Comparison of ENCODE assay signal across 5 cellular contexts in the genomic region with DNA sequence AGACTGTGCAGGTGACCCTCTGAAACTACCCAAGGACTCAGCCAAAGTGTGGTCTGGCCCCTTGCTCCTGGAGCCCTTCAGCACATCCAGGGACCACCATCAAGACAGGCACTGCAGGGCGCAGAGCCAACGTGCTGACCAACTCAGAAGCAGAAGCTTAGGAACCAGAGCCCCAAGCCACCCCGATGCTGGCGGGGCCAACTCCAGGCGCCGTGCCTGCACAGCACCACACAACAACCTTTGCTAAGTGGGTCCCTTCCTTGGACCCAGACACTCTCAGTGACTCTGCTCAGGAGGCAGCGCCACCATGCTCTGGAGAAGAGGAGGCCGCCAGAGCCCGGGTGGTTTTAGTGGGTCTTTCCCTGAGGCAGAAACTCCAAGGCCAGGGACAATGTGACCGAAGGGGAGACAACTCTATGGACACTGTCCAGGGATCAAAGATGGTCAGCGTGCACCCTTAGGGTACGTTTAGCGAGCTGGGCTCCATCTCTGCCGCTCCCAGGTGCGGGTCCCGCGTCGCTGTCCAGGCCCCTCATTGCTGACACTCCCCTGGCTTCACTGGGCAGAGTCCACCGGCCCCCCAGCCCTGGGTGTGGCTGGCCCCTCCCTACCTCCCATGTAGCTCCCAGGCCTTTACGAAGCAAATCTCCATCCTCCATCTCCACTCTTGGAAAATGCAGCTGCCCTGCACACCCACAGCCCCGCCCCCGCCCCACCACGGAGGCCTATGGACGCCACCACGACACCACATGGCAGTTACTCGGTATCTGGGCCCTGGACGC.
TF ChIP-seq lines count a peak whose summit lies in the region.

No MANE protein-coding gene starts in this region.

TF ChIP-seq in SK-N-SH, 30 proteins besides CTCF, POLR2A, EP300 and RAD21:
- TF ChIP-seq YY1 (IDR thresholded peaks at IDR 0.05; ENCODE audit: low read depth): no peak
- TF ChIP-seq, protein P1, sequence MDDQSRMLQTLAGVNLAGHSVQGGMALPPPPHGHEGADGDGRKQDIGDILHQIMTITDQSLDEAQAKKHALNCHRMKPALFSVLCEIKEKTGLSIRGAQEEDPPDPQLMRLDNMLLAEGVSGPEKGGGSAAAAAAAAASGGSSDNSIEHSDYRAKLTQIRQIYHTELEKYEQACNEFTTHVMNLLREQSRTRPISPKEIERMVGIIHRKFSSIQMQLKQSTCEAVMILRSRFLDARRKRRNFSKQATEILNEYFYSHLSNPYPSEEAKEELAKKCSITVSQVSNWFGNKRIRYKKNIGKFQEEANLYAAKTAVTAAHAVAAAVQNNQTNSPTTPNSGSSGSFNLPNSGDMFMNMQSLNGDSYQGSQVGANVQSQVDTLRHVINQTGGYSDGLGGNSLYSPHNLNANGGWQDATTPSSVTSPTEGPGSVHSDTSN (IDR thresholded peaks at IDR 0.05): no peak
- TF ChIP-seq CHD2 (IDR thresholded peaks at IDR 0.05; ENCODE audit: low read length, partially characterized antibody): no peak
- TF ChIP-seq TCF12 (IDR thresholded peaks at IDR 0.05): no peak
- TF ChIP-seq, protein P2, sequence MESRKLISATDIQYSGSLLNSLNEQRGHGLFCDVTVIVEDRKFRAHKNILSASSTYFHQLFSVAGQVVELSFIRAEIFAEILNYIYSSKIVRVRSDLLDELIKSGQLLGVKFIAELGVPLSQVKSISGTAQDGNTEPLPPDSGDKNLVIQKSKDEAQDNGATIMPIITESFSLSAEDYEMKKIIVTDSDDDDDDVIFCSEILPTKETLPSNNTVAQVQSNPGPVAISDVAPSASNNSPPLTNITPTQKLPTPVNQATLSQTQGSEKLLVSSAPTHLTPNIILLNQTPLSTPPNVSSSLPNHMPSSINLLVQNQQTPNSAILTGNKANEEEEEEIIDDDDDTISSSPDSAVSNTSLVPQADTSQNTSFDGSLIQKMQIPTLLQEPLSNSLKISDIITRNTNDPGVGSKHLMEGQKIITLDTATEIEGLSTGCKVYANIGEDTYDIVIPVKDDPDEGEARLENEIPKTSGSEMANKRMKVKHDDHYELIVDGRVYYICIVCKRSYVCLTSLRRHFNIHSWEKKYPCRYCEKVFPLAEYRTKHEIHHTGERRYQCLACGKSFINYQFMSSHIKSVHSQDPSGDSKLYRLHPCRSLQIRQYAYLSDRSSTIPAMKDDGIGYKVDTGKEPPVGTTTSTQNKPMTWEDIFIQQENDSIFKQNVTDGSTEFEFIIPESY (IDR thresholded peaks at IDR 0.05; ENCODE audit: borderline replicate concordance, low read depth): no peak

TF ChIP-seq in SK-N-SH treated with all-trans-retinoic acid at 6 μM for 48 hours, 23 proteins besides CTCF, POLR2A, EP300 and RAD21 (continues in another document):
- TF ChIP-seq GLIS3 (CRISPR knock-in tag; IDR thresholded peaks at IDR 0.05) (no peak), PPARA (CRISPR knock-in tag; IDR thresholded peaks at IDR 0.05; ENCODE audit: borderline replicate concordance) (no peak)
- TF ChIP-seq, protein P3, sequence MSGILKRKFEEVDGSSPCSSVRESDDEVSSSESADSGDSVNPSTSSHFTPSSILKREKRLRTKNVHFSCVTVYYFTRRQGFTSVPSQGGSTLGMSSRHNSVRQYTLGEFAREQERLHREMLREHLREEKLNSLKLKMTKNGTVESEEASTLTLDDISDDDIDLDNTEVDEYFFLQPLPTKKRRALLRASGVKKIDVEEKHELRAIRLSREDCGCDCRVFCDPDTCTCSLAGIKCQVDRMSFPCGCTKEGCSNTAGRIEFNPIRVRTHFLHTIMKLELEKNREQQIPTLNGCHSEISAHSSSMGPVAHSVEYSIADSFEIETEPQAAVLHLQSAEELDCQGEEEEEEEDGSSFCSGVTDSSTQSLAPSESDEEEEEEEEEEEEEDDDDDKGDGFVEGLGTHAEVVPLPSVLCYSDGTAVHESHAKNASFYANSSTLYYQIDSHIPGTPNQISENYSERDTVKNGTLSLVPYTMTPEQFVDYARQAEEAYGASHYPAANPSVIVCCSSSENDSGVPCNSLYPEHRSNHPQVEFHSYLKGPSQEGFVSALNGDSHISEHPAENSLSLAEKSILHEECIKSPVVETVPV (CRISPR knock-in tag; IDR thresholded peaks at IDR 0.05): no peak
- TF ChIP-seq, protein P4, sequence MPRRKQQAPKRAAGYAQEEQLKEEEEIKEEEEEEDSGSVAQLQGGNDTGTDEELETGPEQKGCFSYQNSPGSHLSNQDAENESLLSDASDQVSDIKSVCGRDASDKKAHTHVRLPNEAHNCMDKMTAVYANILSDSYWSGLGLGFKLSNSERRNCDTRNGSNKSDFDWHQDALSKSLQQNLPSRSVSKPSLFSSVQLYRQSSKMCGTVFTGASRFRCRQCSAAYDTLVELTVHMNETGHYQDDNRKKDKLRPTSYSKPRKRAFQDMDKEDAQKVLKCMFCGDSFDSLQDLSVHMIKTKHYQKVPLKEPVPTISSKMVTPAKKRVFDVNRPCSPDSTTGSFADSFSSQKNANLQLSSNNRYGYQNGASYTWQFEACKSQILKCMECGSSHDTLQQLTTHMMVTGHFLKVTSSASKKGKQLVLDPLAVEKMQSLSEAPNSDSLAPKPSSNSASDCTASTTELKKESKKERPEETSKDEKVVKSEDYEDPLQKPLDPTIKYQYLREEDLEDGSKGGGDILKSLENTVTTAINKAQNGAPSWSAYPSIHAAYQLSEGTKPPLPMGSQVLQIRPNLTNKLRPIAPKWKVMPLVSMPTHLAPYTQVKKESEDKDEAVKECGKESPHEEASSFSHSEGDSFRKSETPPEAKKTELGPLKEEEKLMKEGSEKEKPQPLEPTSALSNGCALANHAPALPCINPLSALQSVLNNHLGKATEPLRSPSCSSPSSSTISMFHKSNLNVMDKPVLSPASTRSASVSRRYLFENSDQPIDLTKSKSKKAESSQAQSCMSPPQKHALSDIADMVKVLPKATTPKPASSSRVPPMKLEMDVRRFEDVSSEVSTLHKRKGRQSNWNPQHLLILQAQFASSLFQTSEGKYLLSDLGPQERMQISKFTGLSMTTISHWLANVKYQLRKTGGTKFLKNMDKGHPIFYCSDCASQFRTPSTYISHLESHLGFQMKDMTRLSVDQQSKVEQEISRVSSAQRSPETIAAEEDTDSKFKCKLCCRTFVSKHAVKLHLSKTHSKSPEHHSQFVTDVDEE (CRISPR knock-in tag; IDR thresholded peaks at IDR 0.05): no peak

TF ChIP-seq in HEK293, 187 proteins besides CTCF, POLR2A, EP300 and RAD21:
- TF ChIP-seq KLF1 (tag by site-specific recombination; IDR thresholded peaks at IDR 0.05): 0 out of 2 replicates have a peak, but pooled peaks have one; percentile 16
- TF ChIP-seq, protein P5, sequence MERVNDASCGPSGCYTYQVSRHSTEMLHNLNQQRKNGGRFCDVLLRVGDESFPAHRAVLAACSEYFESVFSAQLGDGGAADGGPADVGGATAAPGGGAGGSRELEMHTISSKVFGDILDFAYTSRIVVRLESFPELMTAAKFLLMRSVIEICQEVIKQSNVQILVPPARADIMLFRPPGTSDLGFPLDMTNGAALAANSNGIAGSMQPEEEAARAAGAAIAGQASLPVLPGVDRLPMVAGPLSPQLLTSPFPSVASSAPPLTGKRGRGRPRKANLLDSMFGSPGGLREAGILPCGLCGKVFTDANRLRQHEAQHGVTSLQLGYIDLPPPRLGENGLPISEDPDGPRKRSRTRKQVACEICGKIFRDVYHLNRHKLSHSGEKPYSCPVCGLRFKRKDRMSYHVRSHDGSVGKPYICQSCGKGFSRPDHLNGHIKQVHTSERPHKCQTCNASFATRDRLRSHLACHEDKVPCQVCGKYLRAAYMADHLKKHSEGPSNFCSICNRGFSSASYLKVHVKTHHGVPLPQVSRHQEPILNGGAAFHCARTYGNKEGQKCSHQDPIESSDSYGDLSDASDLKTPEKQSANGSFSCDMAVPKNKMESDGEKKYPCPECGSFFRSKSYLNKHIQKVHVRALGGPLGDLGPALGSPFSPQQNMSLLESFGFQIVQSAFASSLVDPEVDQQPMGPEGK (tag by site-specific recombination; IDR thresholded peaks at IDR 0.05): no peak

TF ChIP-seq in K562, 482 proteins besides CTCF, POLR2A, EP300 and RAD21:
- TF ChIP-seq TCF3 (CRISPR knock-in tag; IDR thresholded peaks at IDR 0.05) (no peak), NBN (IDR thresholded peaks at IDR 0.05; ENCODE audit: low read depth) (no peak), HNRNPK (IDR thresholded peaks at IDR 0.05; ENCODE audit: low read depth, low read length, poor library complexity, severe bottlenecking) (no peak), POLR2G (IDR thresholded peaks at IDR 0.05; ENCODE audit: low read depth, low read length) (0 out of 2 replicates have a peak, but pooled peaks have one; percentile 25)

TF ChIP-seq in HepG2, 621 proteins besides CTCF, POLR2A, EP300 and RAD21:
- no peak for TF ChIP-seq ZNF772 (CRISPR knock-in tag; IDR thresholded peaks at IDR 0.05)
- TF ChIP-seq MATR3 (CRISPR knock-in tag; IDR thresholded peaks at IDR 0.05): no peak
- no peak for TF ChIP-seq FOXM1 (CRISPR knock-in tag; IDR thresholded peaks at IDR 0.05)
- TF ChIP-seq SIN3B (IDR thresholded peaks at IDR 0.05; ENCODE audit: low read length): no peak
- no peak for TF ChIP-seq IRX3 (CRISPR knock-in tag; IDR thresholded peaks at IDR 0.05; ENCODE audit: borderline replicate concordance, low read depth)
- TF ChIP-seq, protein P6, sequence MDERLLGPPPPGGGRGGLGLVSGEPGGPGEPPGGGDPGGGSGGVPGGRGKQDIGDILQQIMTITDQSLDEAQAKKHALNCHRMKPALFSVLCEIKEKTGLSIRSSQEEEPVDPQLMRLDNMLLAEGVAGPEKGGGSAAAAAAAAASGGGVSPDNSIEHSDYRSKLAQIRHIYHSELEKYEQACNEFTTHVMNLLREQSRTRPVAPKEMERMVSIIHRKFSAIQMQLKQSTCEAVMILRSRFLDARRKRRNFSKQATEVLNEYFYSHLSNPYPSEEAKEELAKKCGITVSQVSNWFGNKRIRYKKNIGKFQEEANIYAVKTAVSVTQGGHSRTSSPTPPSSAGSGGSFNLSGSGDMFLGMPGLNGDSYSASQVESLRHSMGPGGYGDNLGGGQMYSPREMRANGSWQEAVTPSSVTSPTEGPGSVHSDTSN (CRISPR knock-in tag; IDR thresholded peaks at IDR 0.05): no peak
- TF ChIP-seq, protein P7, sequence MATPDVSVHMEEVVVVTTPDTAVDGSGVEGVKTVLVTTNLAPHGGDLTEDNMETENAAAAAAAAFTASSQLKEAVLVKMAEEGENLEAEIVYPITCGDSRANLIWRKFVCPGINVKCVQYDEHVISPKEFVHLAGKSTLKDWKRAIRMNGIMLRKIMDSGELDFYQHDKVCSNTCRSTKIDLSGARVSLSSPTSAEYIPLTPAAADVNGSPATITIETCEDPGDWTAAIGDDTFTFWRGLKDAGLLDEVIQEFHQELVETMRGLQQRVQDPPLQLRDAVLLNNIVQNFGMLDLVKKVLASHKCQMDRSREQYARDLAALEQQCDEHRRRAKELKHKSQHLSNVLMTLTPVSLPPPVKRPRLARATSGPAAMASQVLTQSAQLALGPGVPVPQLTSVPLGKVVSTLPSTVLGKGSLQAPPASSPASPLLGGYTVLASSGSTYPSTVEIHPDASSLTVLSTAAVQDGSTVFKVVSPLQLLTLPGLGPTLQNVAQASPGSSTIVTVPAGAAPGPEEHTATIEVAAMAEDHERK (CRISPR knock-in tag; IDR thresholded peaks at IDR 0.05; ENCODE audit: low read depth): no peak
- no peak for TF ChIP-seq ZBTB38 (CRISPR knock-in tag; IDR thresholded peaks at IDR 0.05)
- TF ChIP-seq IKZF4 (CRISPR knock-in tag; IDR thresholded peaks at IDR 0.05; ENCODE audit: borderline replicate concordance, low read depth, not compliant biosample characterization): no peak
- TF ChIP-seq, protein P8, sequence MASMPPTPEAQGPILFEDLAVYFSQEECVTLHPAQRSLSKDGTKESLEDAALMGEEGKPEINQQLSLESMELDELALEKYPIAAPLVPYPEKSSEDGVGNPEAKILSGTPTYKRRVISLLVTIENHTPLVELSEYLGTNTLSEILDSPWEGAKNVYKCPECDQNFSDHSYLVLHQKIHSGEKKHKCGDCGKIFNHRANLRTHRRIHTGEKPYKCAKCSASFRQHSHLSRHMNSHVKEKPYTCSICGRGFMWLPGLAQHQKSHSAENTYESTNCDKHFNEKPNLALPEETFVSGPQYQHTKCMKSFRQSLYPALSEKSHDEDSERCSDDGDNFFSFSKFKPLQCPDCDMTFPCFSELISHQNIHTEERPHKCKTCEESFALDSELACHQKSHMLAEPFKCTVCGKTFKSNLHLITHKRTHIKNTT (CRISPR knock-in tag; IDR thresholded peaks at IDR 0.05): no peak
- TF ChIP-seq SP4 (CRISPR knock-in tag; IDR thresholded peaks at IDR 0.05): no peak
- TF ChIP-seq HCFC1 (IDR thresholded peaks at IDR 0.05; ENCODE audit: low read depth, low read length): no peak
